Comparison of ENCODE assay signal across 10 cellular contexts in the genomic region with DNA sequence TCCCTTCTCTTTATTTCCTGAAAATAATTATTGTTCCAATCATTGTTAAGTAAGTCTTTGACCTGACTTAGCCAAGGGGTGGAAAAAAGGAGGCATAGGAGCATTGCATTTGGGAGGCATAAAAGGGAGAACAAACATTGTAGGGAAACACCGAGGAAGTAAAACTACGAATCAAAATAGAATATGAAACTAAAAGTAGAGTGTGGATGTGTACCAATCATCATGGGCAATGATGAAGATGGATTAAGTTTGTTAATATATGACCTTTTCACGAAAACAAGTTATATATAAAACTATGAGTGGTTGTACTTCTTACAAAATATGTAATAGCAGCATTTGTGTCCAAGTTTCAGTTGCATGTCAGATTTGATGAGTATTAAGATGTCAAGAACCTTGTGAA. TPM values are rescaled to one million over a fixed set of nuclear protein-coding genes. Genes with fewer than 3 reads are reported as not detected.
A peak's percentile ranks its signal among the peaks of the same experiment; 100 is the strongest.
DNase-seq lines count a peak whose midpoint lies in the region; ATAC-seq and TF ChIP-seq lines count a peak whose summit lies in the region.
"Not testable (repeated sequence)": the region's sequence is repeated elsewhere in the genome, so short reads cannot be mapped to it uniquely, and the experiment has no call there.
"Had no signal": no experiment of that assay in that cellular context is flagged by ENCODE, and none has a peak within 500 bp of the region (broad histone marks: within the 10 kb centered on the region; RNA-seq: fewer than 3 reads in every experiment).

No MANE protein-coding gene starts in this region.

- not testable (repeated sequence) for H3K27me3 ChIP-seq in thoracic aorta (replicated peaks; ENCODE audit: insufficient read depth)

- TF ChIP-seq CTCF in thoracic aorta (IDR thresholded peaks at IDR 0.05), result not testable (repeated sequence)

- ATAC-seq in GM18498 (IDR thresholded peaks at IDR 0.05; ENCODE audit: unreplicated experiment), result peak; percentile 82
- ATAC-seq in GM18907 (IDR thresholded peaks at IDR 0.05; ENCODE audit: unreplicated experiment), result peak; percentile 67
- peak; percentile 85 for ATAC-seq in GM19452 (IDR thresholded peaks at IDR 0.05; ENCODE audit: unreplicated experiment)
- ATAC-seq in GM21717 (IDR thresholded peaks at IDR 0.05; ENCODE audit: unreplicated experiment), result peak; percentile 66
- peak; percentile 83 for ATAC-seq in HG02938 (IDR thresholded peaks at IDR 0.05; ENCODE audit: unreplicated experiment)
- ATAC-seq in HG03354 (IDR thresholded peaks at IDR 0.05; ENCODE audit: poor library complexity, severe bottlenecking, unreplicated experiment), result peak; percentile 87
- peak; percentile 46 to 53 for ATAC-seq in activated CD4-positive, CD25-positive, alpha-beta regulatory T cell treated with anti-CD3 and anti-CD28 coated beads, Interleukin-2, amount 50 U/mL, for 24 hours
- ATAC-seq in thoracic aorta (ENCODE audit: insufficient number of reproducible peaks, low FRiP score, low read depth), result not testable (repeated sequence)

- H3K4me1 ChIP-seq in thoracic aorta (ENCODE audit: control insufficient read depth in 1 of 2, low read depth in 2 of 2), result peaks cover 11 to 39% of the 10 kb centered on the region in 2 donors

- H3K36me3 ChIP-seq in thoracic aorta, result not testable (repeated sequence)

- DNase-seq in thoracic aorta (ENCODE audit: low spot score), result not testable (repeated sequence)

- not testable (repeated sequence) for H3K9me3 ChIP-seq in thoracic aorta

- peak overlapping the region; percentile 87 to 90 for H3K27ac ChIP-seq in thoracic aorta

- not testable (repeated sequence) for H3K4me3 ChIP-seq in thoracic aorta

RNA-seq across cellular contexts. Expression of gene FGL2, which starts 24.3 kb away (rescaled TPM):
- 100 to 1,000 TPM; 163 to 242 TPM for total RNA-seq in thoracic aorta
- total RNA-seq: Caco-2, H9 had no signal

RNA-seq across cellular contexts. Expression of gene CCDC146, which starts 52.9 kb away (rescaled TPM):
- total RNA-seq in thoracic aorta, result 10 to 100 TPM; 11.8 to 12.1 TPM
